In the genomic region with DNA sequence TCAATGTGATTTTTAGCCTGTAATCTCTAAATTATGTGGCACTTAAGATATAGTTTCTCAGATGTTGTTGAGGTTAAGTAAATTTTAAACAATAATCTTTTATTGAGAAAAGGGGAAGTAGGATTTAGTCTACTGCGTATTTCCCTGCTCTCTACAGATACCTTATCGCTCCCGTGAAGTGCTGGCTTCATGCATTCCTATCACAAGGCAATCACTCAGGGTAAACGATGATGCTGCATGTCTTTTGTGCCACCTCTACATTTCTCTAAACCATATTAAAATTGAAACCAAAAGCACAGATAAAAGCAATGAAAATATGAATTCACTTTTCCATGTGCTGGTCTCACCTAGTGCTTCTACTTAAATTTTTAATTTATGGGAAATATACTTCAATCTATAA, we compare ENCODE assay signal across 20 cellular contexts. TPM values are rescaled to one million over a fixed set of nuclear protein-coding genes. Genes with fewer than 3 reads are reported as not detected.
DNase-seq lines count a peak whose midpoint lies in the region; ATAC-seq, FAIRE-seq and TF ChIP-seq lines count a peak whose summit lies in the region.
"Had no signal": no experiment of that assay in that cellular context is flagged by ENCODE, and none has a peak within 500 bp of the region (broad histone marks: within the 10 kb centered on the region; RNA-seq: fewer than 3 reads in every experiment).

No MANE protein-coding gene starts in this region.

- H3K4me3 ChIP-seq in K562 (no peak overlapping the region), MG63 (no peak overlapping the region)
- H3K4me3 ChIP-seq: skin epidermis, thyroid gland had no signal

- no peak for TF ChIP-seq POLR2A in K562 (conservative IDR thresholded peaks at IDR 0.05)

- DNase-seq in K562 (ENCODE audit: extremely low read depth in 1 of 4, low spot score in 3 of 4) (peak in 2 of 4 experiments; percentile 19 to 32), MG63 (no peak)
- no peak for DNase-seq in activated CD4-positive, alpha-beta T cell treated with anti-CD3 and anti-CD28 coated beads, Interleukin-2, amount 50 U/mL, for 48 hours
- DNase-seq: activated CD4-positive, alpha-beta T cell treated with anti-CD3 and anti-CD28 coated beads, Interleukin-2, amount 10 ng/mL, durations not matched to agents 7 days and 5 days; activated T-cell treated with anti-CD3 and anti-CD28 coated beads, Interleukin-2, amount 50 U/mL, for 48 hours; DMS 273 treated with DMSO at 0.1 percent for 48 hours; effector CD4-positive, alpha-beta T cell; H9; head of caudate nucleus; KG1; NK-92 treated with Interleukin-12 subunit alpha and Interleukin-12 subunit beta, amount 100 ng/mL, for 24 hours; Right ventricle myocardium superior; T-helper 2 cell; thyroid gland had no signal

- no peaks in the 10 kb centered on the region for H4K20me1 ChIP-seq in K562 (replicated peaks; ENCODE audit: control insufficient read depth, insufficient read depth, low read length)

- 0% methylated on average over 4 of the region's 4 CpGs for WGBS in K562 (ENCODE audit: insufficient coverage, low coverage, missing lambda C conversion rate)

- POLR2A ChIA-PET in K562 (lab: Yijun Ruan, JAX) = no interaction called here

- H3K4me1 ChIP-seq in K562 (replicated peaks in 1 of 2; ENCODE audit: control insufficient read depth in 2 of 2, insufficient read depth in 2 of 2, low read length in 2 of 2) = no peaks in the 10 kb centered on the region; a peak in 1 of 5 replicates
- H3K4me1 ChIP-seq: thyroid gland had no signal

- in situ Hi-C loops in K562 (cut with MboI) = no loop called here

- H3K36me3 ChIP-seq in K562 (ENCODE audit: control insufficient read depth, insufficient read depth, low read length) (no peaks in the 10 kb centered on the region), MG63 (no peaks in the 10 kb centered on the region)
- H3K36me3 ChIP-seq: thyroid gland had no signal

- CTCF ChIA-PET in K562 (lab: Yijun Ruan, JAX; ENCODE audit: low intra/inter-chr PET ratio) = interaction anchor here (0.6 to 1.3 kb wide), 2 partner anchors 207 to 1494 kb away, joined by 4 read pairs; no protein-coding TSS in a partner anchor

- TF ChIP-seq CTCF in K562 (IDR thresholded peaks at IDR 0.05 in 2 of 3, conservative IDR thresholded peaks at IDR 0.05 in 1 of 3; ENCODE audit: insufficient read depth in 2 of 3, low read depth in 1 of 3, low read length in 3 of 3) = no peak

- no peaks in the 10 kb centered on the region for H3K9me1 ChIP-seq in K562 (ENCODE audit: control insufficient read depth, insufficient read depth, low read length)

- no peaks in the 10 kb centered on the region for H3K9me3 ChIP-seq in K562 (replicated peaks; ENCODE audit: control insufficient read depth, insufficient read depth, low read depth, low read length)
- H3K9me3 ChIP-seq in MG63 = no peaks in the 10 kb centered on the region
- H3K9me3 ChIP-seq: thyroid gland had no signal

- no TSS peak for BruUV-seq in K562 (replicated peaks; lab: Mats Ljungman, UMichigan)

- H3K27me3 ChIP-seq in K562 (ENCODE audit: control insufficient read depth in 2 of 2, insufficient read depth in 2 of 2, low read length in 2 of 2) (no peaks in the 10 kb centered on the region), MG63 (no peaks in the 10 kb centered on the region; the same call in 1 of the 2 replicates)
- H3K27me3 ChIP-seq: thyroid gland had no signal

- H3K4me2 ChIP-seq in K562 (ENCODE audit: insufficient read depth, low read length) = no peak overlapping the region

- no peak for TF ChIP-seq RAD21 in K562 (CRISPR knock-in tag; conservative IDR thresholded peaks at IDR 0.05 in 1 of 2, IDR thresholded peaks at IDR 0.05 in 1 of 2)

- no peak overlapping the region for H3K9ac ChIP-seq in K562 (ENCODE audit: insufficient read depth in 1 of 2, low read depth in 2 of 2, low read length in 2 of 2)

- ATAC-seq in GM18508 (IDR thresholded peaks at IDR 0.05; ENCODE audit: insufficient read depth, unreplicated experiment) (peak; percentile 73), GM19043 (IDR thresholded peaks at IDR 0.05; ENCODE audit: low read depth, unreplicated experiment) (peak; percentile 49), HG03460 (IDR thresholded peaks at IDR 0.05; ENCODE audit: unreplicated experiment) (peak; percentile 57), K562 (peak; percentile 55; the same call in 1 of the 3 replicates), HG03159 (IDR thresholded peaks at IDR 0.05; ENCODE audit: unreplicated experiment) (no peak)
- ATAC-seq: natural killer cell treated with Interleukin-12 subunit alpha and Interleukin-12 subunit beta and Interleukin-15 and Interleukin-18, amount 100 ng/mL, for 72 hours had no signal

- no peak overlapping the region for H2AFZ ChIP-seq in K562 (ENCODE audit: low read depth, low read length)

- no peaks in the 10 kb centered on the region for H3K79me2 ChIP-seq in K562 (ENCODE audit: control insufficient read depth, insufficient read depth, low read length)

- FAIRE-seq in K562 (lab: Jason Lieb, UNC) = no peak

- TF ChIP-seq EP300 in K562 (IDR thresholded peaks at IDR 0.05; ENCODE audit: low read length) = peak; percentile 76

- H3K27ac ChIP-seq in K562 (ENCODE audit: extremely low read depth, low read depth, low read length) = no peak overlapping the region
- H3K27ac ChIP-seq: skin epidermis, thyroid gland had no signal

- intact Hi-C loops in K562 (cut with micrococcal nuclease) = loop anchor here (5.0 kb wide), 1 partner anchor 184 kb away; a partner anchor contains a TSS

TF ChIP-seq in K562, 482 proteins besides CTCF, POLR2A, EP300 and RAD21 (continues in another document):
- TF ChIP-seq ESRRB (CRISPR knock-in tag; IDR thresholded peaks at IDR 0.05; ENCODE audit: borderline replicate concordance) = no peak
- TF ChIP-seq NCOR1 (IDR thresholded peaks at IDR 0.05) = peak; percentile 58
- peak; percentile 37; the same call in 1 of the 2 replicates for TF ChIP-seq POLR2AphosphoS5 (IDR thresholded peaks at IDR 0.05; ENCODE audit: control insufficient read depth, insufficient read depth, low read depth, low read length)
- TF ChIP-seq TBP (optimal IDR thresholded peaks at IDR 0.05; ENCODE audit: low read depth, low read length) = no peak
- no peak for TF ChIP-seq ETV5 (CRISPR knock-in tag; IDR thresholded peaks at IDR 0.05; ENCODE audit: low read depth)
- TF ChIP-seq, protein P1, sequence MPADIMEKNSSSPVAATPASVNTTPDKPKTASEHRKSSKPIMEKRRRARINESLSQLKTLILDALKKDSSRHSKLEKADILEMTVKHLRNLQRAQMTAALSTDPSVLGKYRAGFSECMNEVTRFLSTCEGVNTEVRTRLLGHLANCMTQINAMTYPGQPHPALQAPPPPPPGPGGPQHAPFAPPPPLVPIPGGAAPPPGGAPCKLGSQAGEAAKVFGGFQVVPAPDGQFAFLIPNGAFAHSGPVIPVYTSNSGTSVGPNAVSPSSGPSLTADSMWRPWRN (IDR thresholded peaks at IDR 0.05; ENCODE audit: low read depth) = peak; percentile 72
- TF ChIP-seq ARID1B (IDR thresholded peaks at IDR 0.05) = peak; percentile 90
- peak; percentile 91; the same call in 1 of the 2 replicates for TF ChIP-seq SMARCE1 (IDR thresholded peaks at IDR 0.05)
- no peak for TF ChIP-seq TAF9B (IDR thresholded peaks at IDR 0.05; ENCODE audit: partially characterized antibody)
- TF ChIP-seq FOXA3 (CRISPR knock-in tag; conservative IDR thresholded peaks at IDR 0.05 in 1 of 2, IDR thresholded peaks at IDR 0.05 in 1 of 2) = peak in 1 of 2 experiments; percentile 34; a peak in 1 of 4 replicates
- TF ChIP-seq SPI1 (IDR thresholded peaks at IDR 0.05; ENCODE audit: borderline replicate concordance, low read depth, low read length) = peak; percentile 82
- 0 out of 4 replicates have a peak, but pooled peaks of 1 of the 2 experiments have one; percentile 40 for TF ChIP-seq TEAD1 (CRISPR knock-in tag; IDR thresholded peaks at IDR 0.05)
- no peak for TF ChIP-seq HNRNPLL (IDR thresholded peaks at IDR 0.05; ENCODE audit: low read depth, low read length, poor library complexity, severe bottlenecking)
- no peak for TF ChIP-seq POLR2AphosphoS2 (IDR thresholded peaks at IDR 0.05; ENCODE audit: low read length)
- 0 out of 4 replicates have a peak, but pooled peaks of 1 of the 2 experiments have one; percentile 28 for TF ChIP-seq KDM1A (IDR thresholded peaks at IDR 0.05)
- TF ChIP-seq, protein P2, sequence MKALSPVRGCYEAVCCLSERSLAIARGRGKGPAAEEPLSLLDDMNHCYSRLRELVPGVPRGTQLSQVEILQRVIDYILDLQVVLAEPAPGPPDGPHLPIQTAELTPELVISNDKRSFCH (CRISPR knock-in tag; IDR thresholded peaks at IDR 0.05) = no peak
- TF ChIP-seq, protein P2 (tag; IDR thresholded peaks at IDR 0.05) = no peak
- TF ChIP-seq STAT5A (IDR thresholded peaks at IDR 0.05; ENCODE audit: borderline replicate concordance, low read length) = peak; percentile 68
- TF ChIP-seq LEF1 (IDR thresholded peaks at IDR 0.05) = no peak; the same call in 1 of the 2 replicates

RNA-seq across cellular contexts. Expression of a gene that starts 14.4 kb away (rescaled TPM):
- 49.4 and 63.9 TPM in 2 replicates for total RNA-seq in K562 (2011; cell fraction: chromatin; rRNA removed; ENCODE audit: low replicate concordance)
- 15.3 and 21.6 TPM in 2 replicates for total RNA-seq in K562 (2011; cell fraction: nucleolus; rRNA removed)
- total RNA-seq in K562 (2011; cell fraction: nucleoplasm; rRNA removed) = 31.8 and 49.1 TPM in 2 replicates
- total RNA-seq in K562 (2014; rRNA removed) (33.5 and 37.1 TPM in 2 replicates), K562 (2014; rRNA removed; fragmentation: Illumina TruSeq; extraction: Trizol) (53.4 and 54.3 TPM in 2 replicates), K562 (2015; rRNA removed; fragmentation: Illumina TruSeq; extraction: Trizol) (44.0 and 53.8 TPM in 2 replicates), K562 (2021) (47.7 and 49.5 TPM in 2 replicates)
- polyA plus RNA-seq in K562 (2011; rRNA removed) (46.0 and 65.3 TPM in 2 replicates), K562 (2014; fragmentation: Illumina TruSeq; extraction: Trizol) (43.5 and 50.4 TPM in 2 replicates), K562 (2014; fragmentation: Nextera tagmentation; extraction: Ambion mirVana) (10 to 100 TPM; 43.8 to 57.1 TPM), K562 (2014; rRNA removed) (39.9 and 41.8 TPM in 2 replicates)
- 72.2 and 78.1 TPM in 2 replicates for polyA plus RNA-seq in K562 (2011; cell fraction: cytosol; rRNA removed)
- 56.4 and 68.4 TPM in 2 replicates for polyA plus RNA-seq in K562 (2011; cell fraction: nucleus; rRNA removed)
- 22.6 and 33.3 TPM in 2 replicates for polyA plus RNA-seq in K562 (2012)
- polyA minus RNA-seq in K562 (2011; rRNA and poly(A)+ RNA removed) = 86.5 and 102 TPM in 2 replicates
- 37.8 and 46.0 TPM in 2 replicates for polyA minus RNA-seq in K562 (2011; cell fraction: cytosol; rRNA and poly(A)+ RNA removed)
- 37.6 and 56.8 TPM in 2 replicates for polyA minus RNA-seq in K562 (2011; cell fraction: nucleus; rRNA and poly(A)+ RNA removed)
- total RNA-seq in MG63 (2014; rRNA removed; shearing (Covaris generic); ENCODE audit: low replicate concordance) = 27.6 and 179 TPM in 2 replicates
